ENCODE assay signal across 8 cellular contexts in genomic region chr20:8018928-8019177, GRCh38. TPM values are rescaled to one million over a fixed set of nuclear protein-coding genes. Genes with fewer than 3 reads are reported as not detected.
A peak's percentile ranks its signal among the peaks of the same experiment; 100 is the strongest.
DNase-seq lines count a peak whose midpoint lies in the region; ATAC-seq lines count a peak whose summit lies in the region.

No MANE protein-coding gene starts in this region.

- H3K4me1 ChIP-seq in iPS DF 6.9 (ENCODE audit: control insufficient read depth, insufficient read depth, low read length) = no peaks in the 10 kb centered on the region

- no peaks in the 10 kb centered on the region for H3K36me3 ChIP-seq in iPS DF 6.9 (ENCODE audit: control insufficient read depth, insufficient read depth, low read length)

- no peaks in the 10 kb centered on the region for H3K27me3 Mint-ChIP-seq in activated CD4-positive, alpha-beta T cell treated with anti-CD3 and anti-CD28 coated beads for 36 hours
- peaks cover under 1% of the 10 kb centered on the region for H3K27me3 Mint-ChIP-seq in activated T-helper 2 cell treated with anti-CD3 and anti-CD28 coated beads, Interferon-gamma antibody, Interleukin-2, Interleukin-4, amounts not matched to agents 10 μg/mL and 5 μg/mL and 100 μg/mL, durations not matched to agents 14 hours and 24 hours and 36 hours (ENCODE audit: low read depth)

- ATAC-seq in activated CD4-positive, alpha-beta T cell treated with anti-CD3 and anti-CD28 coated beads for 36 hours = peak; percentile 42
- ATAC-seq in HG02571 (IDR thresholded peaks at IDR 0.05; ENCODE audit: unreplicated experiment) = peak; percentile 16
- peak; percentile 43 for ATAC-seq in stimulated activated effector memory CD8-positive, alpha-beta T cell treated with anti-CD3 and anti-CD28 coated beads, Interleukin-12 subunit alpha, Interleukin-12 subunit beta, amount 100 ng/mL, for 72 hours

- no peaks in the 10 kb centered on the region for H3K27me3 ChIP-seq in iPS DF 6.9 (ENCODE audit: control insufficient read depth, insufficient read depth, low read length)

- no peaks in the 10 kb centered on the region for H3K9me3 Mint-ChIP-seq in activated CD4-positive, alpha-beta T cell treated with anti-CD3 and anti-CD28 coated beads for 36 hours (ENCODE audit: low read depth)
- no peaks in the 10 kb centered on the region for H3K9me3 Mint-ChIP-seq in activated T-helper 2 cell treated with anti-CD3 and anti-CD28 coated beads, Interferon-gamma antibody, Interleukin-2, Interleukin-4, amounts not matched to agents 10 μg/mL and 5 μg/mL and 100 μg/mL, durations not matched to agents 14 hours and 24 hours and 36 hours
- no peaks in the 10 kb centered on the region for H3K9me3 Mint-ChIP-seq in stimulated activated effector memory CD8-positive, alpha-beta T cell treated with anti-CD3 and anti-CD28 coated beads, Interleukin-12 subunit alpha, Interleukin-12 subunit beta, amount 100 ng/mL, for 72 hours

- intact Hi-C loops in activated CD4-positive, alpha-beta T cell treated with anti-CD3 and anti-CD28 coated beads for 36 hours (cut with DNase I, micrococcal nuclease) = loop anchor here in 1 of 2 experiments (2.0 to 5.0 kb wide), 2 partner anchors 114 to 193 kb away; partner anchors contain the start of gene PLCB1
- intact Hi-C loops in activated T-helper 2 cell treated with anti-CD3 and anti-CD28 coated beads, Interferon-gamma antibody, Interleukin-2, Interleukin-4, amounts not matched to agents 10 μg/mL and 5 μg/mL and 100 μg/mL, durations not matched to agents 14 hours and 24 hours and 36 hours (cut with micrococcal nuclease) = loop anchor here (5.0 to 10.0 kb wide), 2 partner anchors 198 to 436 kb away; no protein-coding TSS in a partner anchor

- POLR2A ChIA-PET in activated CD4-positive, alpha-beta T cell treated with anti-CD3 and anti-CD28 coated beads for 36 hours (lab: Charles Lee) = no interaction called here

- peak overlapping the region; percentile 83; the same call in 1 of the 2 replicates for H3K4me3 ChIP-seq in iPS DF 6.9 (ENCODE audit: low read length)

- DNase-seq in activated CD4-positive, alpha-beta T cell treated with anti-CD3 and anti-CD28 coated beads for 36 hours = no peak
- no peak for DNase-seq in activated CD4-positive, alpha-beta T cell treated with anti-CD3 and anti-CD28 coated beads for 1 hour
- peak; percentile 84 for DNase-seq in NCI-H1092 treated with DMSO at 0.1 percent for 48 hours (lab: John Stamatoyannopoulos, UW)
- DNase-seq in activated T-helper 2 cell treated with anti-CD3 and anti-CD28 coated beads, Interferon-gamma antibody, Interleukin-2, Interleukin-4, amounts not matched to agents 10 μg/mL and 5 μg/mL and 100 μg/mL, durations not matched to agents 14 hours and 24 hours and 36 hours (ENCODE audit: low spot score) = no peak
- no peak for DNase-seq in iPS DF 6.9 (ENCODE audit: low read depth, low spot score)
- no peak for DNase-seq in stimulated activated effector memory CD8-positive, alpha-beta T cell treated with anti-CD3 and anti-CD28 coated beads, Interleukin-12 subunit alpha, Interleukin-12 subunit beta, amount 100 ng/mL, for 72 hours (ENCODE audit: low spot score in 2 of 2)
- no peak for DNase-seq in activated CD8-positive, alpha-beta memory T cell treated with anti-CD3 and anti-CD28 coated beads for 24 hours

- no peaks in the 10 kb centered on the region for H3K36me3 Mint-ChIP-seq in activated CD4-positive, alpha-beta T cell treated with anti-CD3 and anti-CD28 coated beads for 36 hours (ENCODE audit: low read depth)
- H3K36me3 Mint-ChIP-seq in activated T-helper 2 cell treated with anti-CD3 and anti-CD28 coated beads, Interferon-gamma antibody, Interleukin-2, Interleukin-4, amounts not matched to agents 10 μg/mL and 5 μg/mL and 100 μg/mL, durations not matched to agents 14 hours and 24 hours and 36 hours (ENCODE audit: low read depth) = peaks cover 6% of the 10 kb centered on the region
- H3K36me3 Mint-ChIP-seq in stimulated activated effector memory CD8-positive, alpha-beta T cell treated with anti-CD3 and anti-CD28 coated beads, Interleukin-12 subunit alpha, Interleukin-12 subunit beta, amount 100 ng/mL, for 72 hours = peaks cover 20% of the 10 kb centered on the region

- peak overlapping the region; percentile 75 for H3K27ac Mint-ChIP-seq in activated CD4-positive, alpha-beta T cell treated with anti-CD3 and anti-CD28 coated beads for 36 hours
- peak overlapping the region; percentile 73 for H3K27ac Mint-ChIP-seq in activated T-helper 2 cell treated with anti-CD3 and anti-CD28 coated beads, Interferon-gamma antibody, Interleukin-2, Interleukin-4, amounts not matched to agents 10 μg/mL and 5 μg/mL and 100 μg/mL, durations not matched to agents 14 hours and 24 hours and 36 hours
- H3K27ac Mint-ChIP-seq in stimulated activated effector memory CD8-positive, alpha-beta T cell treated with anti-CD3 and anti-CD28 coated beads, Interleukin-12 subunit alpha, Interleukin-12 subunit beta, amount 100 ng/mL, for 72 hours = no peak overlapping the region

- WGBS in iPS DF 6.9 (ENCODE audit: insufficient coverage, insufficient read length) = no CpG with 5 or more reads among the region's 11 CpGs

- CTCF ChIA-PET in activated CD4-positive, alpha-beta T cell treated with anti-CD3 and anti-CD28 coated beads for 36 hours (lab: Charles Lee) = no interaction called here

- H3K4me1 Mint-ChIP-seq in activated CD4-positive, alpha-beta T cell treated with anti-CD3 and anti-CD28 coated beads for 36 hours = peaks cover 27% of the 10 kb centered on the region
- peaks cover 24% of the 10 kb centered on the region for H3K4me1 Mint-ChIP-seq in activated T-helper 2 cell treated with anti-CD3 and anti-CD28 coated beads, Interferon-gamma antibody, Interleukin-2, Interleukin-4, amounts not matched to agents 10 μg/mL and 5 μg/mL and 100 μg/mL, durations not matched to agents 14 hours and 24 hours and 36 hours (ENCODE audit: low read depth)
- peaks cover 28% of the 10 kb centered on the region for H3K4me1 Mint-ChIP-seq in stimulated activated effector memory CD8-positive, alpha-beta T cell treated with anti-CD3 and anti-CD28 coated beads, Interleukin-12 subunit alpha, Interleukin-12 subunit beta, amount 100 ng/mL, for 72 hours

- H3K4me3 Mint-ChIP-seq in activated CD4-positive, alpha-beta T cell treated with anti-CD3 and anti-CD28 coated beads for 36 hours = peak overlapping the region; percentile 85
- H3K4me3 Mint-ChIP-seq in activated T-helper 2 cell treated with anti-CD3 and anti-CD28 coated beads, Interferon-gamma antibody, Interleukin-2, Interleukin-4, amounts not matched to agents 10 μg/mL and 5 μg/mL and 100 μg/mL, durations not matched to agents 14 hours and 24 hours and 36 hours (ENCODE audit: low read depth) = peak overlapping the region; percentile 85
- no peak overlapping the region for H3K4me3 Mint-ChIP-seq in stimulated activated effector memory CD8-positive, alpha-beta T cell treated with anti-CD3 and anti-CD28 coated beads, Interleukin-12 subunit alpha, Interleukin-12 subunit beta, amount 100 ng/mL, for 72 hours

- H3K9me3 ChIP-seq in iPS DF 6.9 (ENCODE audit: control insufficient read depth, insufficient read depth, low read length) = no peaks in the 10 kb centered on the region

- H3K27ac ChIP-seq in iPS DF 6.9 (ENCODE audit: low read length) = no peak overlapping the region

RNA-seq across cellular contexts. Expression of gene TMX4, which starts 0.7 kb away (rescaled TPM):
- total RNA-seq in activated CD4-positive, alpha-beta T cell treated with anti-CD3 and anti-CD28 coated beads for 36 hours = 10 to 100 TPM; 19.2 to 25.9 TPM
- 30.0 and 31.1 TPM in 2 replicates for total RNA-seq in activated T-helper 2 cell treated with anti-CD3 and anti-CD28 coated beads, Interferon-gamma antibody, Interleukin-2, Interleukin-4, amounts not matched to agents 10 μg/mL and 5 μg/mL and 100 μg/mL, durations not matched to agents 14 hours and 24 hours and 36 hours
